8 cellular contexts compared by ENCODE assay signal in the genomic region with DNA sequence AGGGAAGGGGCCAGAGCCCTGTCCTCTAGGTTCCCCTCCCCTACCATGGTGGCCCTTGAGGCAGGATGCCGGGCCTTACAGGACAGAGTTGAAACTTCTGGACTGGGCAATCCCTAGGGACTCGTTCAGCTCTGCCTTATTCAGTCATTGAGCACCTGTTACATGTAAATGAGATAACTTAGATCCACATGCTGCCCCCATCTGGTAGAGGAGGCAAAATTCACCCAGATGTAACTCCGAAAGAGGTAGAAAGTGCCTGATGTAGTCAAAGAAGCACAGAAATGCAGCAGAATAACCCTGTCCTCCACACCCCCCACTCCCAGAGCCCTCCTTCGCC. TPM values are rescaled to one million over a fixed set of nuclear protein-coding genes. Genes with fewer than 3 reads are reported as not detected.
DNase-seq lines count a peak whose midpoint lies in the region; ATAC-seq and TF ChIP-seq lines count a peak whose summit lies in the region.

No MANE protein-coding gene starts in this region.

- ATAC-seq in GM18505 (IDR thresholded peaks at IDR 0.05; ENCODE audit: unreplicated experiment) (peak; percentile 68), HG03045 (IDR thresholded peaks at IDR 0.05; ENCODE audit: unreplicated experiment) (peak; percentile 67), T-cell (replicated peaks in 1 of 4) (peak; percentile 42 to 55 (median 47)), left colon (peak; percentile 78)

- DNase-seq in AG08395 (ENCODE audit: low spot score) (peak; percentile 83), NCI-H187 (lab: John Stamatoyannopoulos, UW) (peak; percentile 10 to 56), T-cell (peak in 18 of 34 experiments; percentile 3 to 37 (median 14)), choroid plexus epithelial cell (ENCODE audit: low read depth) (peak; percentile 87), left colon (peak; percentile 49 to 50)
- peak; percentile 9 for DNase-seq in stimulated activated CD8-positive, alpha-beta memory T cell treated with anti-CD3 and anti-CD28 coated beads, Interleukin-12 subunit alpha, Interleukin-12 subunit beta, amount 100 ng/mL, for 1 hour (ENCODE audit: low read depth)

- POLR2A ChIA-PET in T-cell (lab: Charles Lee) = no interaction called here

- peaks cover 21 to 25% (median 21%) of the 10 kb centered on the region in 3 donors for H3K4me1 Mint-ChIP-seq in T-cell

- no peak overlapping the region for H3K27ac Mint-ChIP-seq in T-cell

- peak; percentile 77 for TF ChIP-seq CTCF in choroid plexus epithelial cell (conservative IDR thresholded peaks at IDR 0.05; ENCODE audit: low read depth, low read length)

- no peak overlapping the region for H3K4me3 ChIP-seq in choroid plexus epithelial cell (ENCODE audit: low read depth, low read length)

- intact Hi-C loops in left colon (cut with DNase I, micrococcal nuclease) = no loop called here

- H3K27me3 Mint-ChIP-seq in T-cell = peaks cover 46 to 63% of the 10 kb centered on the region in 2 donors

- peaks cover 4 to 10% (median 8%) of the 10 kb centered on the region in 3 donors for H3K9me3 Mint-ChIP-seq in T-cell

- CTCF ChIA-PET in T-cell (lab: Charles Lee) = no interaction called here

- peaks cover 4% of the 10 kb centered on the region for H3K36me3 Mint-ChIP-seq in T-cell

- H3K4me3 Mint-ChIP-seq in T-cell = peak overlapping the region; percentile 64 to 79 (median 70)

- no peak for TF ChIP-seq POLR2A in GM18505 (IDR thresholded peaks at IDR 0.05; ENCODE audit: borderline replicate concordance, extremely low read depth, insufficient read depth, insufficient read length)

RNA-seq across cellular contexts. Expression of a gene that starts 1.5 kb away (rescaled TPM):
- total RNA-seq in T-cell = not detected
- 1 to 10 TPM; 2.0 to 5.6 TPM for total RNA-seq in left colon

Comparison
In these comparisons a context has a peak if more than half of its experiments do, and no peak if none do; other contexts are left out.
1. DNase-seq: peak in every context shown above with its lines; median percentile 87 in choroid plexus epithelial cell; 83 in AG08395; 50 in left colon; 33 in NCI-H187; 14 in T-cell; 9 in stimulated activated CD8-positive, alpha-beta memory T cell treated with anti-CD3 and anti-CD28 coated beads, Interleukin-12 subunit alpha, Interleukin-12 subunit beta, amount 100 ng/mL, for 1 hour.